ENCODE assay signal across 9 cellular contexts in the genomic region with DNA sequence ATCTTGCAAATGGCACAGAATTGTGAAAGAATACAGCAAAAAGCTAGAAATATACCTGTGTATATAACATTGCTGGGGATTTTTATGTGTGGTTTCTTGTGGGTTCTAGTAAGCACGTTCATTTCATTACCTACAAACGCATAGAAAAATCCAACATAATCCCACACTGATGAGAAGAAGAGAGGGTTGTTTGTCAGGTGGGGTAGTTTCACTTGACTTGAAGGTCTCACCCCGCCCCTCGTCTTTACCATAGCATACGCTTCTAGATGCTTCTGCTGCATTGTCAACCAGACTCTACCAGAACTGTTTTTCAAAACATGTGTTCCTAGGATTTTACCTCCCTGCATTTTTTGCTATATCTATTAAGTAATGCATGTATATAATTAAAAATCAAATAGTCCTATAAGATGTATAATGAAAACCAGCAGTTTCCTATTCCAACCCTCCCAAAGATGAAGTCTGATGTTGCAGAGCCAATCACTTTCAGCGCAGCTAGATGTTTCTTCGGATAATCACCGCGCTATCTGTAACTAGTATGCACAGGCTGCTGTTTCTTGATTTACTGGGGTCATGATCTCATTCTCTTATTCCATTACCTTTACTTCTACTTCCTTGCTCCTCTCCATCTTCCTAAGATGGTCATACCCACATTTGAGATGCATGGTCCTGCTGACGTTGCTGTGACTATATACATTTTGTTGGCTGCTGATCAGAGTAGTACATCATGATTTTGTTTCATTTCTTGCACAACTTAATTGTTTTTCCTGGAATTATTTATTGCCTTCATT.
DNase-seq lines count a peak whose midpoint lies in the region; ATAC-seq lines count a peak whose summit lies in the region.
"Had no signal": no experiment of that assay in that cellular context is flagged by ENCODE, and none has a peak within 500 bp of the region (broad histone marks: within the 10 kb centered on the region; RNA-seq: fewer than 3 reads in every experiment).

No MANE protein-coding gene starts in this region.

- peaks cover 82% of the 10 kb centered on the region for H3K4me1 Mint-ChIP-seq in activated CD4-positive, alpha-beta T cell treated with anti-CD3 and anti-CD28 coated beads, Interleukin-2, amount 10 ng/mL, durations not matched to agents 24 days and 14 days
- H3K4me1 Mint-ChIP-seq in activated naive CD8-positive, alpha-beta T cell treated with anti-CD3 and anti-CD28 coated beads for 36 hours, result peaks cover 53% of the 10 kb centered on the region
- peaks cover 61% of the 10 kb centered on the region for H3K4me1 Mint-ChIP-seq in stimulated activated memory B cell treated with anti-CD40 and anti-IgM and Interleukin-4, amounts not matched to agents 10 μg/mL and 1 μg/mL and 100 μg/mL, for 72 hours

- peaks cover 10% of the 10 kb centered on the region for H3K9me3 Mint-ChIP-seq in activated CD4-positive, alpha-beta T cell treated with anti-CD3 and anti-CD28 coated beads, Interleukin-2, amount 10 ng/mL, durations not matched to agents 24 days and 14 days
- H3K9me3 Mint-ChIP-seq in activated naive CD8-positive, alpha-beta T cell treated with anti-CD3 and anti-CD28 coated beads for 36 hours, result no peaks in the 10 kb centered on the region
- H3K9me3 Mint-ChIP-seq in stimulated activated memory B cell treated with anti-CD40 and anti-IgM and Interleukin-4, amounts not matched to agents 10 μg/mL and 1 μg/mL and 100 μg/mL, for 72 hours, result no peaks in the 10 kb centered on the region

- H3K27me3 Mint-ChIP-seq in activated CD4-positive, alpha-beta T cell treated with anti-CD3 and anti-CD28 coated beads, Interleukin-2, amount 10 ng/mL, durations not matched to agents 24 days and 14 days, result no peaks in the 10 kb centered on the region
- no peaks in the 10 kb centered on the region for H3K27me3 Mint-ChIP-seq in activated naive CD8-positive, alpha-beta T cell treated with anti-CD3 and anti-CD28 coated beads for 36 hours
- H3K27me3 Mint-ChIP-seq in stimulated activated memory B cell treated with anti-CD40 and anti-IgM and Interleukin-4, amounts not matched to agents 10 μg/mL and 1 μg/mL and 100 μg/mL, for 72 hours, result no peaks in the 10 kb centered on the region

- H3K36me3 Mint-ChIP-seq in activated CD4-positive, alpha-beta T cell treated with anti-CD3 and anti-CD28 coated beads, Interleukin-2, amount 10 ng/mL, durations not matched to agents 24 days and 14 days (ENCODE audit: low read depth), result peaks cover 4% of the 10 kb centered on the region
- H3K36me3 Mint-ChIP-seq in activated naive CD8-positive, alpha-beta T cell treated with anti-CD3 and anti-CD28 coated beads for 36 hours, result peaks cover 7% of the 10 kb centered on the region
- H3K36me3 Mint-ChIP-seq in stimulated activated memory B cell treated with anti-CD40 and anti-IgM and Interleukin-4, amounts not matched to agents 10 μg/mL and 1 μg/mL and 100 μg/mL, for 72 hours, result peaks cover 30% of the 10 kb centered on the region

- peak; percentile 33 for ATAC-seq in HG03460 (IDR thresholded peaks at IDR 0.05; ENCODE audit: unreplicated experiment)
- peak; percentile 64 for ATAC-seq in stimulated activated memory B cell treated with anti-CD40 and anti-IgM and Interleukin-4, amounts not matched to agents 10 μg/mL and 1 μg/mL and 100 μg/mL, for 72 hours

- peak overlapping the region; percentile 98 for H3K27ac Mint-ChIP-seq in activated CD4-positive, alpha-beta T cell treated with anti-CD3 and anti-CD28 coated beads, Interleukin-2, amount 10 ng/mL, durations not matched to agents 24 days and 14 days
- H3K27ac Mint-ChIP-seq in activated naive CD8-positive, alpha-beta T cell treated with anti-CD3 and anti-CD28 coated beads for 36 hours, result peak overlapping the region; percentile 87
- peak overlapping the region; percentile 95 for H3K27ac Mint-ChIP-seq in stimulated activated memory B cell treated with anti-CD40 and anti-IgM and Interleukin-4, amounts not matched to agents 10 μg/mL and 1 μg/mL and 100 μg/mL, for 72 hours

- peak; percentile 79 for DNase-seq in activated CD4-positive, alpha-beta T cell treated with anti-CD3 and anti-CD28 coated beads, Interleukin-2, amount 10 ng/mL, durations not matched to agents 24 days and 14 days
- no peak for DNase-seq in activated CD4-positive, alpha-beta T cell treated with anti-CD3 and anti-CD28 coated beads for 1 hour
- DNase-seq in activated naive CD8-positive, alpha-beta T cell treated with anti-CD3 and anti-CD28 coated beads for 36 hours, result peak; percentile 12
- DNase-seq in posterior vena cava (ENCODE audit: low spot score) (no peak), glomerular visceral epithelial cell (ENCODE audit: extremely low spot score) (no peak), GM19238 (ENCODE audit: insufficient read length, low spot score) (no peak)
- DNase-seq: KBM-7 had no signal

- peak overlapping the region; percentile 90 for H3K4me3 Mint-ChIP-seq in activated CD4-positive, alpha-beta T cell treated with anti-CD3 and anti-CD28 coated beads, Interleukin-2, amount 10 ng/mL, durations not matched to agents 24 days and 14 days
- H3K4me3 Mint-ChIP-seq in activated naive CD8-positive, alpha-beta T cell treated with anti-CD3 and anti-CD28 coated beads for 36 hours, result peak overlapping the region; percentile 4
- H3K4me3 Mint-ChIP-seq in stimulated activated memory B cell treated with anti-CD40 and anti-IgM and Interleukin-4, amounts not matched to agents 10 μg/mL and 1 μg/mL and 100 μg/mL, for 72 hours, result no peak overlapping the region

- intact Hi-C loops in activated CD4-positive, alpha-beta T cell treated with anti-CD3 and anti-CD28 coated beads, Interleukin-2, amount 10 ng/mL, durations not matched to agents 24 days and 14 days (cut with micrococcal nuclease), result loop anchor here (1.0 to 5.0 kb wide), 7 partner anchors 44 to 1751 kb away; no protein-coding TSS in a partner anchor
- intact Hi-C loops in posterior vena cava (cut with DNase I), result loop anchor here in 1 of 2 donors (5.0 kb wide), 1 partner anchor 399 kb away; no protein-coding TSS in a partner anchor

Comparison
In these comparisons a context has a peak if more than half of its experiments do, and no peak if none do; other contexts are left out.
1. DNase-seq: peak in activated CD4-positive, alpha-beta T cell treated with anti-CD3 and anti-CD28 coated beads, Interleukin-2, amount 10 ng/mL, durations not matched to agents 24 days and 14 days (single experiment) and activated naive CD8-positive, alpha-beta T cell treated with anti-CD3 and anti-CD28 coated beads for 36 hours (single experiment); none in activated CD4-positive, alpha-beta T cell treated with anti-CD3 and anti-CD28 coated beads for 1 hour (single experiment), posterior vena cava (single experiment), glomerular visceral epithelial cell (single experiment) and GM19238 (single experiment).
2. Peak in every context shown above with its lines, with median percentiles within 50 percentile points of each other: H3K27ac Mint-ChIP-seq.